In genomic region chr18:46097853-46098615, GRCh38 we compare ENCODE assay signal across 1 cellular context.
A peak's percentile ranks its signal among the peaks of the same experiment; 100 is the strongest.
TF ChIP-seq lines count a peak whose summit lies in the region.

ATP5F1A (minus strand) TSS chr18:46098296; CDS start chr18:46098231, 65 bp downstream.

TF ChIP-seq in GM12878, 131 proteins besides CTCF, POLR2A, EP300 and RAD21 (continued from another document):
- TF ChIP-seq CUX1 (IDR thresholded peaks at IDR 0.05; ENCODE audit: insufficient replicate concordance, low read depth, low read length) (no peak), IKZF1 (conservative IDR thresholded peaks at IDR 0.05) (peak; percentile 53; the same call in 1 of the 2 replicates), ZNF24 (IDR thresholded peaks at IDR 0.05) (0 out of 2 replicates have a peak, but pooled peaks have one; percentile 38)
